Comparison of ENCODE assay signal across 1 cellular context in genomic region chr4:24594887-24595286, GRCh38.
TF ChIP-seq lines count a peak whose summit lies in the region.

No MANE protein-coding gene starts in this region.

TF ChIP-seq in HepG2, 621 proteins besides CTCF, POLR2A, EP300 and RAD21 (continued from another document):
- no peak for TF ChIP-seq STAT6 (CRISPR knock-in tag; IDR thresholded peaks at IDR 0.05; ENCODE audit: borderline replicate concordance)
- 0 out of 2 replicates have a peak, but pooled peaks have one; percentile 31 for TF ChIP-seq NFIC (IDR thresholded peaks at IDR 0.05; ENCODE audit: low read length)
- TF ChIP-seq ZFP36L2 (CRISPR knock-in tag; IDR thresholded peaks at IDR 0.05) = no peak
- TF ChIP-seq SIX4 (CRISPR knock-in tag; IDR thresholded peaks at IDR 0.05) = peak; percentile 40; the same call in 1 of the 2 replicates
- TF ChIP-seq ATAD3A (CRISPR knock-in tag; IDR thresholded peaks at IDR 0.05) = no peak
- peak; percentile 68 for TF ChIP-seq CEBPG (CRISPR knock-in tag; IDR thresholded peaks at IDR 0.05)
- 0 out of 2 replicates have a peak, but pooled peaks have one; percentile 33 for TF ChIP-seq SIX1 (CRISPR knock-in tag; IDR thresholded peaks at IDR 0.05; ENCODE audit: borderline replicate concordance)
- peak; percentile 81 for TF ChIP-seq BCL6 (CRISPR knock-in tag; IDR thresholded peaks at IDR 0.05)
- TF ChIP-seq FOXA1 (IDR thresholded peaks at IDR 0.05) = no peak
- peak; percentile 69 for TF ChIP-seq FOXA1 (CRISPR knock-in tag; IDR thresholded peaks at IDR 0.05)
- TF ChIP-seq, protein P1, sequence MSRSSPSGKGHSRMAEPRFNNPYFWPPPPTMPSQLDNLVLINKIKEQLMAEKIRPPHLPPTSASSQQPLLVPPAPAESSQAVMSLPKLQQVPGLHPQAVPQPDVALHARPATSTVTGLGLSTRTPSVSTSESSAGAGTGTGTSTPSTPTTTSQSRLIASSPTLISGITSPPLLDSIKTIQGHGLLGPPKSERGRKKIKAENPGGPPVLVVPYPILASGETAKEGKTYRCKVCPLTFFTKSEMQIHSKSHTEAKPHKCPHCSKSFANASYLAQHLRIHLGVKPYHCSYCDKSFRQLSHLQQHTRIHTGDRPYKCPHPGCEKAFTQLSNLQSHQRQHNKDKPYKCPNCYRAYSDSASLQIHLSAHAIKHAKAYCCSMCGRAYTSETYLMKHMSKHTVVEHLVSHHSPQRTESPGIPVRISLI (CRISPR knock-in tag; IDR thresholded peaks at IDR 0.05; ENCODE audit: borderline replicate concordance) = 0 out of 2 replicates have a peak, but pooled peaks have one; percentile 16
- no peak for TF ChIP-seq USF2 (IDR thresholded peaks at IDR 0.05; ENCODE audit: low read depth, low read length)
- TF ChIP-seq USF2 (CRISPR knock-in tag; IDR thresholded peaks at IDR 0.05; ENCODE audit: borderline replicate concordance) = no peak
- peak; percentile 35 for TF ChIP-seq TEAD3 (CRISPR knock-in tag; optimal IDR thresholded peaks at IDR 0.05; ENCODE audit: borderline replicate concordance)
- no peak for TF ChIP-seq ZNF138 (CRISPR knock-in tag; IDR thresholded peaks at IDR 0.05; ENCODE audit: low read depth)
- no peak for TF ChIP-seq NFKBIZ (CRISPR knock-in tag; IDR thresholded peaks at IDR 0.05)
- TF ChIP-seq MXD4 (CRISPR knock-in tag; IDR thresholded peaks at IDR 0.05) = no peak
- no peak for TF ChIP-seq NR2F2 (IDR thresholded peaks at IDR 0.05; ENCODE audit: borderline replicate concordance, low read depth)
- peak; percentile 48 for TF ChIP-seq CEBPB (IDR thresholded peaks at IDR 0.05; ENCODE audit: borderline replicate concordance, low read depth, low read length)
- no peak for TF ChIP-seq NR3C1 (CRISPR knock-in tag; IDR thresholded peaks at IDR 0.05)
- TF ChIP-seq ZBTB21 (CRISPR knock-in tag; IDR thresholded peaks at IDR 0.05) = no peak
- TF ChIP-seq AHDC1 (CRISPR knock-in tag; IDR thresholded peaks at IDR 0.05; ENCODE audit: borderline replicate concordance) = 0 out of 2 replicates have a peak, but pooled peaks have one; percentile 17
- peak; percentile 66 for TF ChIP-seq FOXA3 (CRISPR knock-in tag; IDR thresholded peaks at IDR 0.05)
- no peak for TF ChIP-seq HDAC2 (CRISPR knock-in tag; IDR thresholded peaks at IDR 0.05)
- TF ChIP-seq NR1H2 (CRISPR knock-in tag; IDR thresholded peaks at IDR 0.05; ENCODE audit: borderline replicate concordance, low read depth) = no peak
- no peak for TF ChIP-seq ZNF574 (CRISPR knock-in tag; IDR thresholded peaks at IDR 0.05)
- TF ChIP-seq RXRB (CRISPR knock-in tag; IDR thresholded peaks at IDR 0.05; ENCODE audit: borderline replicate concordance) = 0 out of 2 replicates have a peak, but pooled peaks have one; percentile 11
- 0 out of 2 replicates have a peak, but pooled peaks have one; percentile 21 for TF ChIP-seq HMG20A (CRISPR knock-in tag; IDR thresholded peaks at IDR 0.05; ENCODE audit: borderline replicate concordance)
- TF ChIP-seq SOX13 (IDR thresholded peaks at IDR 0.05) = no peak
- peak in 1 of 2 experiments; percentile 39; a peak in 2 of 4 replicates for TF ChIP-seq SOX13 (CRISPR knock-in tag; conservative IDR thresholded peaks at IDR 0.05 in 1 of 2, IDR thresholded peaks at IDR 0.05 in 1 of 2)
- TF ChIP-seq ARID5B (CRISPR knock-in tag; IDR thresholded peaks at IDR 0.05) = peak; percentile 32; the same call in 1 of the 2 replicates
- TF ChIP-seq FOXP1 (IDR thresholded peaks at IDR 0.05) = no peak
- TF ChIP-seq FOXP1 (CRISPR knock-in tag; IDR thresholded peaks at IDR 0.05) = peak; percentile 17; the same call in 1 of the 2 replicates
- TF ChIP-seq, protein P2, sequence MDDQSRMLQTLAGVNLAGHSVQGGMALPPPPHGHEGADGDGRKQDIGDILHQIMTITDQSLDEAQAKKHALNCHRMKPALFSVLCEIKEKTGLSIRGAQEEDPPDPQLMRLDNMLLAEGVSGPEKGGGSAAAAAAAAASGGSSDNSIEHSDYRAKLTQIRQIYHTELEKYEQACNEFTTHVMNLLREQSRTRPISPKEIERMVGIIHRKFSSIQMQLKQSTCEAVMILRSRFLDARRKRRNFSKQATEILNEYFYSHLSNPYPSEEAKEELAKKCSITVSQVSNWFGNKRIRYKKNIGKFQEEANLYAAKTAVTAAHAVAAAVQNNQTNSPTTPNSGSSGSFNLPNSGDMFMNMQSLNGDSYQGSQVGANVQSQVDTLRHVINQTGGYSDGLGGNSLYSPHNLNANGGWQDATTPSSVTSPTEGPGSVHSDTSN (CRISPR knock-in tag; IDR thresholded peaks at IDR 0.05; ENCODE audit: borderline replicate concordance) = no peak
TF ChIP-seq in HepG2: peak in this region for 18.
